Comparison of ENCODE assay signal across 20 cellular contexts in genomic region chr5:12174734-12175133, GRCh38.
DNase-seq lines count a peak whose midpoint lies in the region; ATAC-seq, FAIRE-seq and TF ChIP-seq lines count a peak whose summit lies in the region.
"Had no signal": no experiment of that assay in that cellular context is flagged by ENCODE, and none has a peak within 500 bp of the region (broad histone marks: within the 10 kb centered on the region; RNA-seq: fewer than 3 reads in every experiment).

No MANE protein-coding gene starts in this region.

- no peaks in the 10 kb centered on the region for H3K27me3 Mint-ChIP-seq in GM23338 (ENCODE audit: insufficient read depth, low read depth, poor library complexity)
- H3K27me3 Mint-ChIP-seq: B cell; CD4-positive, CD25-positive, alpha-beta regulatory T cell had no signal

- peaks cover 42% of the 10 kb centered on the region for H3K4me1 ChIP-seq in GM23338 (ENCODE audit: insufficient read depth)
- peaks cover 31% of the 10 kb centered on the region for H3K4me1 ChIP-seq in HUES6 (ENCODE audit: control insufficient read depth, insufficient read depth, low read length)
- peaks cover 0 to 24% (median 9%) of the 10 kb centered on the region in 4 experiments; a peak in 4 of 7 replicates for H3K4me1 ChIP-seq in H1 (replicated peaks in 1 of 4; ENCODE audit: control insufficient read depth in 3 of 4, insufficient read depth in 4 of 4, low read length in 3 of 4)
- H3K4me1 ChIP-seq: BLaER1, Caco-2, HAP-1 had no signal

- H3K9ac ChIP-seq in HUES6 (ENCODE audit: low read length) = no peak overlapping the region
- no peak overlapping the region for H3K9ac ChIP-seq in H1 (replicated peaks in 1 of 4; ENCODE audit: extremely low read depth in 1 of 4, low read depth in 3 of 4, low read length in 3 of 4)
- H3K9ac ChIP-seq: BLaER1 had no signal

- H3K27ac Mint-ChIP-seq in GM23338 = peak overlapping the region; percentile 54
- H3K27ac Mint-ChIP-seq: B cell; CD4-positive, CD25-positive, alpha-beta regulatory T cell; CD8-positive, alpha-beta T cell; HFFc6 had no signal

- POLR2A ChIA-PET in H1 (lab: Charles Lee; ENCODE audit: partially characterized antibody) = no interaction called here

- H2AFZ ChIP-seq in GM23338 (no peak overlapping the region), H1 (ENCODE audit: low read length) (no peak overlapping the region)

- TF ChIP-seq RAD21 in H1 (IDR thresholded peaks at IDR 0.05 in 1 of 2, conservative IDR thresholded peaks at IDR 0.05 in 1 of 2; ENCODE audit: low read depth in 2 of 2, low read length in 2 of 2) = no peak

- H3K79me2 ChIP-seq in GM23338 (replicated peaks; ENCODE audit: insufficient read depth) (no peaks in the 10 kb centered on the region), H1 (ENCODE audit: control insufficient read depth in 1 of 2, insufficient read depth in 2 of 2, low read length in 2 of 2) (no peaks in the 10 kb centered on the region)

- H3K4me2 ChIP-seq in GM23338 = peak overlapping the region; percentile 50
- peak overlapping the region; percentile 37 to 54; a peak in 3 of 4 replicates for H3K4me2 ChIP-seq in H1 (ENCODE audit: insufficient read depth in 1 of 2, low read depth in 2 of 2, low read length in 2 of 2)
- H3K4me2 ChIP-seq: BLaER1 had no signal

- H2BK120ac ChIP-seq in H1 (replicated peaks; ENCODE audit: low read depth, low read length) = no peak overlapping the region

- no peak overlapping the region for H3K4ac ChIP-seq in H1 (replicated peaks; ENCODE audit: insufficient read length, low read depth, low read length)

- no peak for TF ChIP-seq EP300 in H1 (IDR thresholded peaks at IDR 0.05; ENCODE audit: borderline replicate concordance in 1 of 2, low read depth in 2 of 2, low read length in 2 of 2)

- peak overlapping the region; percentile 46; the same call in 1 of the 2 replicates for H3K27ac ChIP-seq in GM23338 (ENCODE audit: low read depth)
- H3K27ac ChIP-seq in HUES6 (ENCODE audit: low read depth, low read length) = peak overlapping the region; percentile 47; the same call in 1 of the 2 replicates
- H3K27ac ChIP-seq in H1 (ENCODE audit: low read depth, low read length) = no peak overlapping the region
- H3K27ac ChIP-seq: 22Rv1, BLaER1, C4-2B had no signal

- FAIRE-seq in H1 (lab: Jason Lieb, UNC) = no peak
- FAIRE-seq: A204.1, G401.6, GM12892 had no signal

- 65% methylated on average over 2 of the region's 2 CpGs; no CpG with 5 or more reads in 1 of the 2 experiments for whole genome bisulfite sequencing in H1 (ENCODE audit: extremely low coverage in 1 of 2, insufficient coverage in 1 of 2, insufficient read length in 1 of 2, insufficient replicate concordance in 2 of 2, low coverage in 1 of 2, low lambda C conversion rate in 2 of 2, missing lambda C conversion rate in 1 of 2), 2 experiments

- no peak overlapping the region for H2BK12ac ChIP-seq in H1 (ENCODE audit: low read depth, low read length)

- CTCF ChIA-PET in H1 (lab: Charles Lee; ENCODE audit: partially characterized antibody) = no interaction called here

- no peaks in the 10 kb centered on the region for H3K23me2 ChIP-seq in H1 (ENCODE audit: low read depth, low read length)

- H3K36me3 Mint-ChIP-seq in GM23338 (ENCODE audit: low read depth) = peaks cover 3% of the 10 kb centered on the region; the same call in 2 of the 3 replicates
- H3K36me3 Mint-ChIP-seq: CD4-positive, CD25-positive, alpha-beta regulatory T cell; CD8-positive, alpha-beta T cell had no signal

- no peak overlapping the region for H2BK5ac ChIP-seq in H1 (ENCODE audit: low read depth, low read length)

- peaks cover 38% of the 10 kb centered on the region for H3K4me1 Mint-ChIP-seq in GM23338
- H3K4me1 Mint-ChIP-seq: B cell; CD4-positive, CD25-positive, alpha-beta regulatory T cell had no signal

- H3K79me1 ChIP-seq in H1 (ENCODE audit: low read depth, low read length) = no peaks in the 10 kb centered on the region

- TF ChIP-seq POLR2A in H1 (IDR thresholded peaks at IDR 0.05; ENCODE audit: control extremely low read depth in 1 of 2, low read depth in 2 of 2, low read length in 2 of 2) = no peak

- H3K9me3 ChIP-seq in HUES6 (ENCODE audit: control insufficient read depth, insufficient read depth, low read depth, low read length) = peaks cover 4% of the 10 kb centered on the region; the same call in 1 of the 2 replicates
- peaks cover 0 to 3% of the 10 kb centered on the region in 2 experiments; a peak in 1 of 4 replicates for H3K9me3 ChIP-seq in H1 (ENCODE audit: insufficient read depth in 2 of 2, low read depth in 1 of 2, low read length in 1 of 2)
- H3K9me3 ChIP-seq: BLaER1, Caco-2 had no signal

- H3F3A ChIP-seq in GM23338 (replicated peaks; ENCODE audit: low read depth) = no peaks in the 10 kb centered on the region; the same call in 1 of the 2 replicates

- no peak overlapping the region for H3K23ac ChIP-seq in H1 (ENCODE audit: insufficient read length)

- H2BK20ac ChIP-seq in H1 (ENCODE audit: low read length) = no peak overlapping the region

- H3K18ac ChIP-seq in H1 (ENCODE audit: extremely low read depth, low read length) = no peak overlapping the region; the same call in 1 of the 2 replicates

- no peaks in the 10 kb centered on the region; the same call in 1 of the 2 replicates for H3K9me2 ChIP-seq in GM23338 (ENCODE audit: insufficient read depth)

- no peak overlapping the region for H2BK15ac ChIP-seq in H1 (ENCODE audit: low read length)

- H3K4me3 Mint-ChIP-seq in GM23338 = no peak overlapping the region
- H3K4me3 Mint-ChIP-seq: B cell; CD4-positive, CD25-positive, alpha-beta regulatory T cell; CD8-positive, alpha-beta T cell; HFFc6 had no signal

- no peaks in the 10 kb centered on the region for H3K9me3 Mint-ChIP-seq in GM23338

- TF ChIP-seq CTCF in GM23338 (conservative IDR thresholded peaks at IDR 0.05; ENCODE audit: low read depth in 2 of 2) = no peak
- no peak for TF ChIP-seq CTCF in H1 (IDR thresholded peaks at IDR 0.05; ENCODE audit: control extremely low read depth in 1 of 3, insufficient read depth in 1 of 3, low read depth in 1 of 3, low read length in 3 of 3)

- H4K8ac ChIP-seq in H1 (ENCODE audit: extremely low read depth, insufficient read depth, low read length) = no peak overlapping the region

- H3K14ac ChIP-seq in H1 (ENCODE audit: insufficient read length) = no peak overlapping the region

- no peaks in the 10 kb centered on the region for H4K20me1 ChIP-seq in GM23338 (replicated peaks; ENCODE audit: insufficient read depth)
- H4K20me1 ChIP-seq in H1 (replicated peaks in 1 of 2; ENCODE audit: control insufficient read depth in 1 of 2, insufficient read depth in 2 of 2, low read length in 2 of 2) = no peaks in the 10 kb centered on the region
- H4K20me1 ChIP-seq: BLaER1 had no signal

- no peak overlapping the region for H3K4me3 ChIP-seq in GM23338
- H3K4me3 ChIP-seq in HUES6 (ENCODE audit: low read depth, low read length) = no peak overlapping the region
- peak overlapping the region in 1 of 4 experiments; percentile 11; a peak in 1 of 8 replicates for H3K4me3 ChIP-seq in H1 (ENCODE audit: extremely low read depth in 1 of 4, insufficient read depth in 2 of 4, low read depth in 3 of 4, low read length in 4 of 4)
- H3K4me3 ChIP-seq: BLaER1, HAP-1 had no signal

- ATAC-seq in GM23338 (no peak), HG03432 (IDR thresholded peaks at IDR 0.05; ENCODE audit: unreplicated experiment) (no peak), HG03159 (IDR thresholded peaks at IDR 0.05; ENCODE audit: unreplicated experiment) (no peak)
- ATAC-seq: CD8-positive, alpha-beta T cell had no signal

- no peak overlapping the region for H2AK5ac ChIP-seq in H1 (ENCODE audit: low read depth, low read length)

- peak overlapping the region; percentile 91 for H4K5ac ChIP-seq in H1 (ENCODE audit: insufficient read length, low read depth, low read length)

- H3K56ac ChIP-seq in H1 (replicated peaks; ENCODE audit: insufficient read length, low read depth, low read length) = no peak overlapping the region

- no peak overlapping the region for H4K91ac ChIP-seq in H1 (replicated peaks; ENCODE audit: insufficient read length, low read length)

- DNase-seq in GM23338 (ENCODE audit: low spot score) (peak; percentile 6), H1 (ENCODE audit: low read depth in 1 of 2, low spot score in 2 of 2) (no peak)
- DNase-seq in activated CD4-positive, alpha-beta T cell treated with anti-CD3 and anti-CD28 coated beads for 1 hour = no peak
- DNase-seq: Caco-2; CD4-positive, CD25-positive, alpha-beta regulatory T cell; CD8-positive, alpha-beta T cell; DMS153; DND-41; HFFc6 had no signal

- H3K36me3 ChIP-seq in GM23338 (ENCODE audit: insufficient read depth) (no peaks in the 10 kb centered on the region), HUES6 (ENCODE audit: control insufficient read depth, insufficient read depth, low read length) (no peaks in the 10 kb centered on the region), H1 (ENCODE audit: control insufficient read depth in 2 of 4, insufficient read depth in 4 of 4, low read length in 3 of 4) (peaks cover 0 to 6% (median 0%) of the 10 kb centered on the region in 4 experiments; a peak in 1 of 8 replicates)
- H3K36me3 ChIP-seq: BLaER1, HAP-1 had no signal

- H3K27me3 ChIP-seq in GM23338 (ENCODE audit: insufficient read depth) (no peaks in the 10 kb centered on the region), HUES6 (ENCODE audit: control insufficient read depth, insufficient read depth, low read length) (no peaks in the 10 kb centered on the region), H1 (replicated peaks in 1 of 4; ENCODE audit: control insufficient read depth in 3 of 4, extremely low read depth in 1 of 4, insufficient read depth in 3 of 4, low read length in 3 of 4) (no peaks in the 10 kb centered on the region)
- H3K27me3 ChIP-seq: BLaER1 had no signal

TF ChIP-seq in GM23338, 12 proteins besides CTCF, POLR2A, EP300 and RAD21:
- TF ChIP-seq JUNB (IDR thresholded peaks at IDR 0.05; ENCODE audit: unreplicated experiment) (no peak), NANOG (IDR thresholded peaks at IDR 0.05; ENCODE audit: borderline replicate concordance) (peak; percentile 69)
